1 cellular context compared by ENCODE assay signal in genomic region chr1:151108331-151108730, GRCh38.
TF ChIP-seq lines count a peak whose summit lies in the region.

No MANE protein-coding gene starts in this region.

TF ChIP-seq in HepG2, 621 proteins besides CTCF, POLR2A, EP300 and RAD21 (continued from another document):
- TF ChIP-seq ZBED4 (CRISPR knock-in tag; IDR thresholded peaks at IDR 0.05; ENCODE audit: borderline replicate concordance) (peak; percentile 90; the same call in 1 of the 2 replicates), ZNF589 (CRISPR knock-in tag; conservative IDR thresholded peaks at IDR 0.05) (no peak), HDAC2 (CRISPR knock-in tag; IDR thresholded peaks at IDR 0.05) (peak; percentile 53; the same call in 1 of the 2 replicates), GABPB1 (CRISPR knock-in tag; IDR thresholded peaks at IDR 0.05) (peak; percentile 34; the same call in 1 of the 2 replicates), EEA1 (CRISPR knock-in tag; IDR thresholded peaks at IDR 0.05; ENCODE audit: borderline replicate concordance) (no peak), ZNF747 (CRISPR knock-in tag; IDR thresholded peaks at IDR 0.05; ENCODE audit: borderline replicate concordance) (no peak), MED1 (CRISPR knock-in tag; IDR thresholded peaks at IDR 0.05) (peak; percentile 56), MEF2D (CRISPR knock-in tag; IDR thresholded peaks at IDR 0.05) (no peak), ZNF280D (CRISPR knock-in tag; IDR thresholded peaks at IDR 0.05) (peak; percentile 58; the same call in 1 of the 2 replicates), PCBP1 (IDR thresholded peaks at IDR 0.05; ENCODE audit: borderline replicate concordance, low read depth, low read length) (no peak), KDM5A (IDR thresholded peaks at IDR 0.05; ENCODE audit: borderline replicate concordance, low read length) (no peak), CEBPG (CRISPR knock-in tag; IDR thresholded peaks at IDR 0.05) (peak; percentile 81), ZNF660 (CRISPR knock-in tag; IDR thresholded peaks at IDR 0.05; ENCODE audit: borderline replicate concordance, low read depth) (no peak), SKI (IDR thresholded peaks at IDR 0.05; ENCODE audit: partially characterized antibody) (peak; percentile 12), EHMT2 (IDR thresholded peaks at IDR 0.05; ENCODE audit: borderline replicate concordance, low read depth, low read length) (no peak), RCOR2 (CRISPR knock-in tag; IDR thresholded peaks at IDR 0.05) (peak; percentile 67), JUN (CRISPR knock-in tag; IDR thresholded peaks at IDR 0.05) (peak; percentile 57; the same call in 1 of the 2 replicates), ZNF615 (CRISPR knock-in tag; IDR thresholded peaks at IDR 0.05; ENCODE audit: borderline replicate concordance) (no peak), ZNF670 (CRISPR knock-in tag; IDR thresholded peaks at IDR 0.05; ENCODE audit: borderline replicate concordance) (no peak)
- TF ChIP-seq, protein P1, sequence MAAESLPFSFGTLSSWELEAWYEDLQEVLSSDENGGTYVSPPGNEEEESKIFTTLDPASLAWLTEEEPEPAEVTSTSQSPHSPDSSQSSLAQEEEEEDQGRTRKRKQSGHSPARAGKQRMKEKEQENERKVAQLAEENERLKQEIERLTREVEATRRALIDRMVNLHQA (CRISPR knock-in tag; IDR thresholded peaks at IDR 0.05): no peak
- TF ChIP-seq, protein P2, sequence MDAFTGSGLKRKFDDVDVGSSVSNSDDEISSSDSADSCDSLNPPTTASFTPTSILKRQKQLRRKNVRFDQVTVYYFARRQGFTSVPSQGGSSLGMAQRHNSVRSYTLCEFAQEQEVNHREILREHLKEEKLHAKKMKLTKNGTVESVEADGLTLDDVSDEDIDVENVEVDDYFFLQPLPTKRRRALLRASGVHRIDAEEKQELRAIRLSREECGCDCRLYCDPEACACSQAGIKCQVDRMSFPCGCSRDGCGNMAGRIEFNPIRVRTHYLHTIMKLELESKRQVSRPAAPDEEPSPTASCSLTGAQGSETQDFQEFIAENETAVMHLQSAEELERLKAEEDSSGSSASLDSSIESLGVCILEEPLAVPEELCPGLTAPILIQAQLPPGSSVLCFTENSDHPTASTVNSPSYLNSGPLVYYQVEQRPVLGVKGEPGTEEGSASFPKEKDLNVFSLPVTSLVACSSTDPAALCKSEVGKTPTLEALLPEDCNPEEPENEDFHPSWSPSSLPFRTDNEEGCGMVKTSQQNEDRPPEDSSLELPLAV (CRISPR knock-in tag; conservative IDR thresholded peaks at IDR 0.05; ENCODE audit: low read depth): no peak
- TF ChIP-seq, protein P3, sequence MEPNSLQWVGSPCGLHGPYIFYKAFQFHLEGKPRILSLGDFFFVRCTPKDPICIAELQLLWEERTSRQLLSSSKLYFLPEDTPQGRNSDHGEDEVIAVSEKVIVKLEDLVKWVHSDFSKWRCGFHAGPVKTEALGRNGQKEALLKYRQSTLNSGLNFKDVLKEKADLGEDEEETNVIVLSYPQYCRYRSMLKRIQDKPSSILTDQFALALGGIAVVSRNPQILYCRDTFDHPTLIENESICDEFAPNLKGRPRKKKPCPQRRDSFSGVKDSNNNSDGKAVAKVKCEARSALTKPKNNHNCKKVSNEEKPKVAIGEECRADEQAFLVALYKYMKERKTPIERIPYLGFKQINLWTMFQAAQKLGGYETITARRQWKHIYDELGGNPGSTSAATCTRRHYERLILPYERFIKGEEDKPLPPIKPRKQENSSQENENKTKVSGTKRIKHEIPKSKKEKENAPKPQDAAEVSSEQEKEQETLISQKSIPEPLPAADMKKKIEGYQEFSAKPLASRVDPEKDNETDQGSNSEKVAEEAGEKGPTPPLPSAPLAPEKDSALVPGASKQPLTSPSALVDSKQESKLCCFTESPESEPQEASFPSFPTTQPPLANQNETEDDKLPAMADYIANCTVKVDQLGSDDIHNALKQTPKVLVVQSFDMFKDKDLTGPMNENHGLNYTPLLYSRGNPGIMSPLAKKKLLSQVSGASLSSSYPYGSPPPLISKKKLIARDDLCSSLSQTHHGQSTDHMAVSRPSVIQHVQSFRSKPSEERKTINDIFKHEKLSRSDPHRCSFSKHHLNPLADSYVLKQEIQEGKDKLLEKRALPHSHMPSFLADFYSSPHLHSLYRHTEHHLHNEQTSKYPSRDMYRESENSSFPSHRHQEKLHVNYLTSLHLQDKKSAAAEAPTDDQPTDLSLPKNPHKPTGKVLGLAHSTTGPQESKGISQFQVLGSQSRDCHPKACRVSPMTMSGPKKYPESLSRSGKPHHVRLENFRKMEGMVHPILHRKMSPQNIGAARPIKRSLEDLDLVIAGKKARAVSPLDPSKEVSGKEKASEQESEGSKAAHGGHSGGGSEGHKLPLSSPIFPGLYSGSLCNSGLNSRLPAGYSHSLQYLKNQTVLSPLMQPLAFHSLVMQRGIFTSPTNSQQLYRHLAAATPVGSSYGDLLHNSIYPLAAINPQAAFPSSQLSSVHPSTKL (CRISPR knock-in tag; IDR thresholded peaks at IDR 0.05): peak; percentile 75
TF ChIP-seq in HepG2: peak in this region for 63.
